Comparison of ENCODE assay signal across 8 cellular contexts in genomic region chr3:100492810-100493140, GRCh38. TPM values are rescaled to one million over a fixed set of nuclear protein-coding genes. Genes with fewer than 3 reads are reported as not detected.
DNase-seq lines count a peak whose midpoint lies in the region; ATAC-seq, FAIRE-seq and TF ChIP-seq lines count a peak whose summit lies in the region.

No MANE protein-coding gene starts in this region.

- no peaks in the 10 kb centered on the region for H3K27me3 ChIP-seq in CD4-positive, alpha-beta T cell (ENCODE audit: control insufficient read depth, insufficient read depth, low read length)
- peaks cover 19% of the 10 kb centered on the region for H3K27me3 ChIP-seq in OCI-LY3 (ENCODE audit: low read depth, low read length)
- peaks cover 0 to 3% of the 10 kb centered on the region in 2 experiments for H3K27me3 ChIP-seq in endothelial cell of umbilical vein (ENCODE audit: control insufficient read depth in 2 of 2, insufficient read depth in 2 of 2, low read length in 2 of 2)
- H3K27me3 ChIP-seq in neuron (ENCODE audit: insufficient read depth, low read length), result no peaks in the 10 kb centered on the region

- no peak overlapping the region for H3K27ac ChIP-seq in CD4-positive, alpha-beta T cell (ENCODE audit: low read depth, low read length)
- H3K27ac ChIP-seq in OCI-LY3 (ENCODE audit: low read length), result no peak overlapping the region
- H3K27ac ChIP-seq in endothelial cell of umbilical vein (ENCODE audit: insufficient read depth, low read depth, low read length), result peak overlapping the region; percentile 50

- H3K27ac Mint-ChIP-seq in CD4-positive, alpha-beta T cell, result no peak overlapping the region

- no peaks in the 10 kb centered on the region for H3K9me3 ChIP-seq in CD4-positive, alpha-beta T cell (ENCODE audit: control insufficient read depth, low read length)
- H3K9me3 ChIP-seq in OCI-LY3 (ENCODE audit: insufficient read depth, low read length), result no peaks in the 10 kb centered on the region
- no peaks in the 10 kb centered on the region for H3K9me3 ChIP-seq in endothelial cell of umbilical vein (replicated peaks; ENCODE audit: control insufficient read depth, insufficient read depth, low read length)
- no peaks in the 10 kb centered on the region for H3K9me3 ChIP-seq in neuron (ENCODE audit: low read length)

- dilution Hi-C loops in endothelial cell of umbilical vein (cut with MboI; ENCODE audit: extremely low pct_ligation_motif_present, low sequenced_read_pairs), result no loop called here

- no peak for DNase-seq in CD4-positive, alpha-beta T cell
- DNase-seq in endothelial cell of umbilical vein (ENCODE audit: low read depth, low spot score) (no peak), middle frontal gyrus (ENCODE audit: extremely low spot score, low spot score) (no peak), NCI-H146 (lab: John Stamatoyannopoulos, UW) (no peak)

- BruUV-seq in endothelial cell of umbilical vein (replicated peaks; lab: Mats Ljungman, UMichigan), result TSS peak; percentile 68

- H3K9ac ChIP-seq in OCI-LY3 (ENCODE audit: low read length) (peak overlapping the region; percentile 59), endothelial cell of umbilical vein (replicated peaks; ENCODE audit: extremely low read depth, insufficient read depth, low read length) (peak overlapping the region; percentile 83)

- no peaks in the 10 kb centered on the region for H3K36me3 Mint-ChIP-seq in CD4-positive, alpha-beta T cell (ENCODE audit: low read depth)

- intact Hi-C loops in CD4-positive, alpha-beta T cell (cut with DNase I, micrococcal nuclease), result no loop called here
- intact Hi-C loops in endothelial cell of umbilical vein (cut with micrococcal nuclease), result loop anchor here (2.0 to 10.0 kb wide), 2 partner anchors 92 to 212 kb away; partner anchors contain the start of genes LNP1, TFG and TOMM70

- POLR2A ChIA-PET in CD4-positive, alpha-beta T cell (lab: Charles Lee), result no interaction called here
- POLR2A ChIA-PET in endothelial cell of umbilical vein (lab: Charles Lee), result interaction anchor here (0.7 to 0.8 kb wide), 2 partner anchors 8 to 23 kb away, joined by 3 to 6 read pairs; no protein-coding TSS in a partner anchor

- FAIRE-seq in endothelial cell of umbilical vein (lab: Jason Lieb, UNC), result no peak

- H3K4me2 ChIP-seq in OCI-LY3 (ENCODE audit: low read length) (peak overlapping the region; percentile 78), endothelial cell of umbilical vein (ENCODE audit: insufficient read depth, low read length) (peak overlapping the region; percentile 93)

- H3K4me1 ChIP-seq in OCI-LY3 (ENCODE audit: low read length) (peaks cover 42% of the 10 kb centered on the region), endothelial cell of umbilical vein (ENCODE audit: control insufficient read depth, extremely low read depth, insufficient read depth, low read length) (peaks cover 9% of the 10 kb centered on the region), neuron (ENCODE audit: insufficient read depth, low read length) (peaks cover 4% of the 10 kb centered on the region)

- H4K20me1 ChIP-seq in OCI-LY3 (ENCODE audit: insufficient read depth, low read length), result no peaks in the 10 kb centered on the region
- H4K20me1 ChIP-seq in endothelial cell of umbilical vein (replicated peaks; ENCODE audit: control insufficient read depth, extremely low read depth, insufficient read depth, low read length), result no peaks in the 10 kb centered on the region

- H3K27me3 Mint-ChIP-seq in CD4-positive, alpha-beta T cell, result peaks cover 28% of the 10 kb centered on the region

- peaks cover 15% of the 10 kb centered on the region for H3K4me1 Mint-ChIP-seq in CD4-positive, alpha-beta T cell (ENCODE audit: low read depth)

- H3K36me3 ChIP-seq in OCI-LY3 (replicated peaks; ENCODE audit: low read depth, low read length) (peaks cover 3% of the 10 kb centered on the region), endothelial cell of umbilical vein (ENCODE audit: control insufficient read depth in 2 of 2, extremely low read depth in 1 of 2, insufficient read depth in 2 of 2, low read length in 2 of 2) (no peaks in the 10 kb centered on the region), neuron (ENCODE audit: insufficient read depth, low read length) (no peaks in the 10 kb centered on the region)

- no peaks in the 10 kb centered on the region for H3K79me2 ChIP-seq in OCI-LY3 (ENCODE audit: low read length)
- H3K79me2 ChIP-seq in endothelial cell of umbilical vein (ENCODE audit: control insufficient read depth, insufficient read depth, low read length), result no peaks in the 10 kb centered on the region

- H3K4me3 Mint-ChIP-seq in CD4-positive, alpha-beta T cell, result peak overlapping the region; percentile 87

- no peak for TF ChIP-seq CTCF in CD4-positive, alpha-beta T cell (IDR thresholded peaks at IDR 0.05)
- TF ChIP-seq CTCF in OCI-LY3 (IDR thresholded peaks at IDR 0.05; ENCODE audit: low read depth, low read length) (no peak), endothelial cell of umbilical vein (IDR thresholded peaks at IDR 0.05; ENCODE audit: extremely low read depth in 1 of 2, insufficient read depth in 1 of 2, low read depth in 1 of 2, low read length in 2 of 2) (no peak)

- no peaks in the 10 kb centered on the region for H3K9me3 Mint-ChIP-seq in CD4-positive, alpha-beta T cell

- H3K4me3 ChIP-seq in OCI-LY3 (ENCODE audit: low read length) (peak overlapping the region; percentile 79), endothelial cell of umbilical vein (replicated peaks in 1 of 3; ENCODE audit: insufficient read depth in 1 of 3, low read depth in 1 of 3, low read length in 3 of 3) (peak overlapping the region; percentile 55 to 88 (median 57)), neuron (ENCODE audit: low read length) (peak overlapping the region; percentile 75)

- H2AFZ ChIP-seq in OCI-LY3 (ENCODE audit: low read depth, low read length) (peak overlapping the region; percentile 86), endothelial cell of umbilical vein (ENCODE audit: low read depth, low read length) (peak overlapping the region; percentile 98), neuron (ENCODE audit: low read depth, low read length) (peak overlapping the region; percentile 100)

- TF ChIP-seq POLR2A in endothelial cell of umbilical vein (IDR thresholded peaks at IDR 0.05; ENCODE audit: low read depth, low read length), result no peak

- CTCF ChIA-PET in CD4-positive, alpha-beta T cell (lab: Charles Lee), result interaction anchor here (0.5 to 0.7 kb wide), 3 partner anchors 51 to 659 kb away, joined by 3 read pairs; no protein-coding TSS in a partner anchor
- CTCF ChIA-PET in endothelial cell of umbilical vein (lab: Charles Lee), result interaction anchor here (0.6 to 2.6 kb wide), 9 partner anchors 9 to 840 kb away, joined by 3 to 16 read pairs (median 3); no protein-coding TSS in a partner anchor

- ATAC-seq in CD4-positive, alpha-beta T cell (ENCODE audit: poor library complexity), result peak; percentile 11
- ATAC-seq in GM18909 (IDR thresholded peaks at IDR 0.05; ENCODE audit: poor library complexity, unreplicated experiment), result no peak
- ATAC-seq in HG03521 (IDR thresholded peaks at IDR 0.05; ENCODE audit: unreplicated experiment), result no peak

- H3K9me1 ChIP-seq in endothelial cell of umbilical vein (replicated peaks; ENCODE audit: control insufficient read depth, extremely low read depth, insufficient read depth, low read length), result no peaks in the 10 kb centered on the region

TF ChIP-seq in endothelial cell of umbilical vein, 7 proteins besides CTCF, POLR2A, EP300 and RAD21:
- TF ChIP-seq MYC (IDR thresholded peaks at IDR 0.05; ENCODE audit: low read depth, low read length), result no peak
- no peak for TF ChIP-seq JUN (IDR thresholded peaks at IDR 0.05; ENCODE audit: borderline replicate concordance, insufficient read depth, insufficient read length, low read depth)
- no peak for TF ChIP-seq EZH2 (IDR thresholded peaks at IDR 0.05; ENCODE audit: borderline replicate concordance, low read depth, low read length, severe bottlenecking)

RNA-seq across cellular contexts. Expression of gene TMEM45A, which starts 0.4 kb away (rescaled TPM):
- under 1 TPM in 1 of 2 experiments, not detected in 1; 0.08 TPM for total RNA-seq in CD4-positive, alpha-beta T cell
- 5.4 and 5.6 TPM in 2 replicates for total RNA-seq in endothelial cell of umbilical vein
- polyA plus RNA-seq in endothelial cell of umbilical vein, result 6.6 and 8.6 TPM in 2 replicates
- polyA plus RNA-seq in endothelial cell of umbilical vein (2011; cell fraction: cytosol; rRNA removed), result 5.4 and 5.7 TPM in 2 replicates
- 2.5 and 2.9 TPM in 2 replicates for polyA plus RNA-seq in endothelial cell of umbilical vein (2011; cell fraction: nucleus; rRNA removed)
- polyA plus RNA-seq in endothelial cell of umbilical vein (2012), result 3.5 and 3.6 TPM in 2 replicates
- 5.6 and 6.4 TPM in 2 replicates for polyA minus RNA-seq in endothelial cell of umbilical vein
- 3.3 TPM for polyA minus RNA-seq in endothelial cell of umbilical vein (2011; cell fraction: cytosol; rRNA and poly(A)+ RNA removed)
- 2.1 and 2.4 TPM in 2 replicates for polyA minus RNA-seq in endothelial cell of umbilical vein (2011; cell fraction: nucleus; rRNA and poly(A)+ RNA removed)
